21 cellular contexts compared by ENCODE assay signal in the genomic region with DNA sequence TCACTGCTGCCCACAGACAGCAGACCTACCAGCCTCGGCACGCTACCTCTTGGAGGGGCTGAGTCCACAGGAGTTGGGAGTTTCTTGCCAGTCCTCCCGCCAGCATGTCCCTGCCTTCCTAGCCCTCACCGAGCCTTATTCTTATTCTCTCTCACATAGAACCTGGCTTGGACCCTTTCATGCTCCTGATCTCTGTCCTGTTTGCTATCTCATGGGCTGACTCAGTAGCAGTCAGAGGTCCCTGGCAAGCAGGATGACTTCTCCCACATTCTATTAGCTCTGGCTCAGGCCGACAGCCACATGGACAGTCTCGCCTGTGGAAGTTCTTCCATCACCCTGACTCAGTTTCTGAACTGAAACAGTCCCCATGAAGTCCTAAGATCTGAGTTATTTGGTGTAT.
"Had no signal": no experiment of that assay in that cellular context is flagged by ENCODE, and none has a peak within 500 bp of the region (broad histone marks: within the 10 kb centered on the region; RNA-seq: fewer than 3 reads in every experiment).

No MANE protein-coding gene starts in this region.

- ATAC-seq: K562 had no signal

- H3K4me2 ChIP-seq: KMS-11 had no signal

- H3K27ac Mint-ChIP-seq: IgD-negative memory B cell had no signal

- H3K4me3 Mint-ChIP-seq: IgD-negative memory B cell had no signal

- H3K27ac ChIP-seq: KMS-11, SJSA1, SK-N-MC had no signal

- H3K9me3 Mint-ChIP-seq: IgD-negative memory B cell had no signal

- DNase-seq: Kasumi-1, MM.1S, NCI-H1092 treated with DMSO at 0.1 percent for 48 hours, NCI-H1436, NCI-H187, NCI-H2029, NCI-H2081 treated with DMSO at 0.1 percent for 48 hours, NCI-H2171, NCI-H226, NCI-H446, NCI-H510A, NCI-H524 treated with DMSO at 0.1 percent for 48 hours, NCI-H69, NCI-H774, Right ventricle myocardium superior, SIG-M5 had no signal

- H3K36me3 ChIP-seq: SJSA1 had no signal

- H3K4me3 ChIP-seq: K562, SJSA1, SK-N-MC had no signal

- H3K36me3 Mint-ChIP-seq: IgD-negative memory B cell had no signal
